ENCODE assay signal across 25 cellular contexts in genomic region chr11:71181566-71181965, GRCh38.
"Had no signal": no experiment of that assay in that cellular context is flagged by ENCODE, and none has a peak within 500 bp of the region (broad histone marks: within the 10 kb centered on the region; RNA-seq: fewer than 3 reads in every experiment).

No MANE protein-coding gene starts in this region.

- H3K4me1 ChIP-seq: adrenal gland, breast epithelium, Peyer's patch had no signal

- H3K27ac ChIP-seq: adrenal gland, breast epithelium, Peyer's patch, RWPE1 had no signal

- DNase-seq: activated B cell treated with CpG ODN at 0.5 μM for 24 hours; activated CD4-positive, alpha-beta memory T cell treated with anti-CD3 and anti-CD28 coated beads, Interleukin-2, amount 10 ng/mL, durations not matched to agents 7 days and 5 days; activated CD4-positive, alpha-beta T cell treated with anti-CD3 and anti-CD28 coated beads for 1 hour; activated CD4-positive, alpha-beta T cell treated with anti-CD3 and anti-CD28 coated beads, Interleukin-2, amount 10 ng/mL, durations not matched to agents 24 days and 14 days; activated naive CD4-positive, alpha-beta T cell treated with anti-CD3 and anti-CD28 coated beads, Interleukin-2, amount 50 U/mL, for 16 hours; activated naive CD8-positive, alpha-beta T cell treated with anti-CD3 and anti-CD28 coated beads, Interleukin-2, amount 10 ng/mL, durations not matched to agents 7 days and 5 days; activated T-cell treated with anti-CD3 and anti-CD28 coated beads for 4 hours; activated T-cell treated with anti-CD3 and anti-CD28 coated beads, Interleukin-2, amount 50 U/mL, for 48 hours; adrenal gland; central memory CD4-positive, alpha-beta T cell; KG1; NCI-H1048; NCI-H146; NCI-H187 treated with DMSO at 0.1 percent for 48 hours; NCI-H2107; NCI-H2171 treated with DMSO at 0.1 percent for 48 hours; NCI-H226; NCI-H510A treated with DMSO at 0.1 percent for 48 hours; NCI-H69; SHP77; T-helper 9 cell had no signal

- ATAC-seq: activated T-helper 17 cell treated with anti-CD3 and anti-CD28 coated beads, Interleukin-2, amount 50 U/mL, for 72 hours had no signal

- H3K27me3 ChIP-seq: adrenal gland, breast epithelium, Peyer's patch had no signal

- H3K4me3 ChIP-seq: adrenal gland, breast epithelium, Peyer's patch had no signal

- H3K36me3 ChIP-seq: adrenal gland, breast epithelium, Peyer's patch had no signal
